12 cellular contexts compared by ENCODE assay signal in the genomic region with DNA sequence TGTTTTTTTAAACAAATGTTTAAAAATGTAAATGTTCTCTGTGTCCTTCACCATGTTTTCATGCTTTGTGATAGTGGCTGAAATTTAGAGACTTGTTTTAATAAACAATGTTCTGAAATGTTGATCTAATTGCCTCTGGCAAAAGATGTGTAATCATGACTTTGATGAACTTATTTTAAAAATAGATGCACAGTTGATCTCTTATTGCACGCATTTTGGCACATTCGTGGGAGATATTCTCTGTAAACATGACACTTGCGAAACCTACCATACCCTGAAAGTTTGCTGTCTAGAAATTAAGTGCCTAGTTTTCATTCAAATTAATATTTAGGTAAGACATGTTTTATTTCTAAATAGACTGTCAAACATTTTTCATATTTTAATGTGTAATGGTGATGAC.
DNase-seq lines count a peak whose midpoint lies in the region; ATAC-seq, FAIRE-seq and TF ChIP-seq lines count a peak whose summit lies in the region.
"Had no signal": no experiment of that assay in that cellular context is flagged by ENCODE, and none has a peak within 500 bp of the region (broad histone marks: within the 10 kb centered on the region; RNA-seq: fewer than 3 reads in every experiment).

No MANE protein-coding gene starts in this region.

- H3K36me3 ChIP-seq in OCI-LY3 (replicated peaks; ENCODE audit: low read depth, low read length) (peaks cover 11% of the 10 kb centered on the region), right atrium auricular region (no peaks in the 10 kb centered on the region), tibial artery (peaks cover 0 to 5% (median 3%) of the 10 kb centered on the region in 3 donors), kidney (ENCODE audit: control insufficient read depth in 1 of 2, insufficient read depth in 2 of 2, low read length in 2 of 2) (peaks cover 4 to 5% of the 10 kb centered on the region in 2 donors)

- peak overlapping the region; percentile 36 for H3K4me2 ChIP-seq in OCI-LY3 (ENCODE audit: low read length)

- intact Hi-C loops in activated CD4-positive, alpha-beta T cell treated with anti-CD3 and anti-CD28 coated beads, Interleukin-2, amount 10 ng/mL, durations not matched to agents 24 days and 14 days (cut with micrococcal nuclease): loop anchor here (1.0 kb wide), 2 partner anchors 27 to 44 kb away; no protein-coding TSS in a partner anchor
- intact Hi-C loops in tibial artery (cut with DNase I; ENCODE audit: low total_unique reads) (no loop called here), kidney (cut with DNase I) (no loop called here)

- ATAC-seq in HG03432 (IDR thresholded peaks at IDR 0.05; ENCODE audit: unreplicated experiment) (no peak), GM18870 (IDR thresholded peaks at IDR 0.05; ENCODE audit: unreplicated experiment) (no peak)

- peaks cover 12% of the 10 kb centered on the region for H3K9me3 Mint-ChIP-seq in activated CD4-positive, alpha-beta T cell treated with anti-CD3 and anti-CD28 coated beads, Interleukin-2, amount 10 ng/mL, durations not matched to agents 24 days and 14 days
- H3K9me3 Mint-ChIP-seq: activated T-helper 17 cell treated with anti-CD3 and anti-CD28 coated beads, Interleukin-2, amount 50 U/mL, for 72 hours had no signal

- peaks cover 4% of the 10 kb centered on the region for H3K27me3 Mint-ChIP-seq in activated CD4-positive, alpha-beta T cell treated with anti-CD3 and anti-CD28 coated beads, Interleukin-2, amount 10 ng/mL, durations not matched to agents 24 days and 14 days
- H3K27me3 Mint-ChIP-seq: type B pancreatic cell had no signal

- peaks cover 16% of the 10 kb centered on the region for H3K9me3 ChIP-seq in OCI-LY3 (ENCODE audit: insufficient read depth, low read length)
- no peaks in the 10 kb centered on the region for H3K9me3 ChIP-seq in right atrium auricular region
- no peaks in the 10 kb centered on the region for H3K9me3 ChIP-seq in tibial artery
- H3K9me3 ChIP-seq in kidney (ENCODE audit: control insufficient read depth in 1 of 2, low read length in 2 of 2): no peaks in the 10 kb centered on the region

- no peak overlapping the region for H2AFZ ChIP-seq in OCI-LY3 (ENCODE audit: low read depth, low read length)

- no peaks in the 10 kb centered on the region for H3K79me2 ChIP-seq in OCI-LY3 (ENCODE audit: low read length)

- H4K20me1 ChIP-seq in OCI-LY3 (ENCODE audit: insufficient read depth, low read length): no peaks in the 10 kb centered on the region

- H3K9ac ChIP-seq in OCI-LY3 (ENCODE audit: low read length) (peak overlapping the region; percentile 25; the same call in 1 of the 2 replicates), kidney (ENCODE audit: low read length in 2 of 2) (no peak overlapping the region)

- no peak for DNase-seq in activated CD4-positive, alpha-beta T cell treated with anti-CD3 and anti-CD28 coated beads, Interleukin-2, amount 10 ng/mL, durations not matched to agents 24 days and 14 days
- DNase-seq in activated CD4-positive, alpha-beta T cell treated with anti-CD3 and anti-CD28 coated beads for 1 hour: no peak
- no peak for DNase-seq in right atrium auricular region (ENCODE audit: low spot score)
- DNase-seq in tibial artery: no peak
- DNase-seq in kidney: no peak
- DNase-seq: Kasumi-1, nephron progenitor cell had no signal

- H3K4me3 ChIP-seq in OCI-LY3 (ENCODE audit: low read length) (peak overlapping the region; percentile 27), right atrium auricular region (peak overlapping the region in 1 of 2 donors; percentile 19), tibial artery (peak overlapping the region in 1 of 2 donors; percentile 13), kidney (ENCODE audit: low read length in 2 of 2) (no peak overlapping the region)

- H3K27ac ChIP-seq in OCI-LY3 (ENCODE audit: low read length) (peak overlapping the region; percentile 74), right atrium auricular region (peak overlapping the region; percentile 46 to 53), tibial artery (peak overlapping the region; percentile 3 to 45), kidney (ENCODE audit: low read depth in 2 of 2, low read length in 2 of 2) (no peak overlapping the region)

- FAIRE-seq in kidney (lab: Jason Lieb, UNC): no peak

- H3K27me3 ChIP-seq in OCI-LY3 (ENCODE audit: low read depth, low read length) (no peaks in the 10 kb centered on the region), right atrium auricular region (no peaks in the 10 kb centered on the region), tibial artery (no peaks in the 10 kb centered on the region)

- H3K36me3 Mint-ChIP-seq in activated CD4-positive, alpha-beta T cell treated with anti-CD3 and anti-CD28 coated beads, Interleukin-2, amount 10 ng/mL, durations not matched to agents 24 days and 14 days (ENCODE audit: low read depth): no peaks in the 10 kb centered on the region

- TF ChIP-seq CTCF in OCI-LY3 (IDR thresholded peaks at IDR 0.05; ENCODE audit: low read depth, low read length) (no peak), right atrium auricular region (IDR thresholded peaks at IDR 0.05) (no peak), tibial artery (IDR thresholded peaks at IDR 0.05) (no peak), kidney (IDR thresholded peaks at IDR 0.05; ENCODE audit: borderline replicate concordance, extremely low read depth, insufficient read depth) (no peak)

- no peak overlapping the region for H3K4me3 Mint-ChIP-seq in activated CD4-positive, alpha-beta T cell treated with anti-CD3 and anti-CD28 coated beads, Interleukin-2, amount 10 ng/mL, durations not matched to agents 24 days and 14 days
- H3K4me3 Mint-ChIP-seq: activated T-helper 17 cell treated with anti-CD3 and anti-CD28 coated beads, Interleukin-2, amount 50 U/mL, for 72 hours; nephron progenitor cell; type B pancreatic cell had no signal

- H3K27ac Mint-ChIP-seq in activated CD4-positive, alpha-beta T cell treated with anti-CD3 and anti-CD28 coated beads, Interleukin-2, amount 10 ng/mL, durations not matched to agents 24 days and 14 days: peak overlapping the region; percentile 22
- H3K27ac Mint-ChIP-seq: activated T-helper 17 cell treated with anti-CD3 and anti-CD28 coated beads, Interleukin-2, amount 50 U/mL, for 72 hours; type B pancreatic cell had no signal

- peaks cover 18% of the 10 kb centered on the region for H3K4me1 Mint-ChIP-seq in activated CD4-positive, alpha-beta T cell treated with anti-CD3 and anti-CD28 coated beads, Interleukin-2, amount 10 ng/mL, durations not matched to agents 24 days and 14 days
- H3K4me1 Mint-ChIP-seq: activated T-helper 17 cell treated with anti-CD3 and anti-CD28 coated beads, Interleukin-2, amount 50 U/mL, for 72 hours had no signal

- peaks cover 25% of the 10 kb centered on the region for H3K4me1 ChIP-seq in OCI-LY3 (ENCODE audit: low read length)
- peaks cover 0 to 44% of the 10 kb centered on the region in 2 donors for H3K4me1 ChIP-seq in right atrium auricular region
- H3K4me1 ChIP-seq in tibial artery: peaks cover 0 to 45% (median 6%) of the 10 kb centered on the region in 4 donors
- H3K4me1 ChIP-seq in kidney (ENCODE audit: control insufficient read depth in 1 of 2, insufficient read depth in 1 of 2, low read depth in 1 of 2, low read length in 2 of 2): peaks cover 2 to 13% of the 10 kb centered on the region in 2 donors

Comparison
In these comparisons a context has a peak if more than half of its experiments do, and no peak if none do; other contexts are left out.
1. H3K27ac ChIP-seq: peak in OCI-LY3 (single experiment), right atrium auricular region (2 of 2) and tibial artery (2 of 2); none in kidney (0 of 2).